21 cellular contexts compared by ENCODE assay signal in the genomic region with DNA sequence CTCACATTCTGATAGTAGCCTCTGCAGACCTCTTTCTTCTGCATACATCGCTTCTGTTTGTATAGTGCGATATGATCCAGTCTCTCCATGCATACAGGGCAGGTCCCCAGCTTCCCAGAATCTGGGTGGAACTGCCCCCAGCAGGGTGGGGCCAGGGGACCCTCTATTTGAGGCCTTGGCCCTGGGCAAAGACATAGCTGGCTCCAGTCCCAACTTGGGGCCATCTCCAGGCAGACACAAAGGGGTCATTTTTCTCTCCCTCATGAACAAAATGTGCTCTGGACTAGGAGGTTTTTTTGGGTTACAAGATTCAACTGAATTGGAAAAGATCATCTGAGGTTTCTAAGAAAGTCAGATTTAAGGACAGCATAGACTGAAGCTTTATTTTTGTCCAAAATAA. TPM values are rescaled to one million over a fixed set of nuclear protein-coding genes. Genes with fewer than 3 reads are reported as not detected.
DNase-seq lines count a peak whose midpoint lies in the region; ATAC-seq, FAIRE-seq and TF ChIP-seq lines count a peak whose summit lies in the region.
"Had no signal": no experiment of that assay in that cellular context is flagged by ENCODE, and none has a peak within 500 bp of the region (broad histone marks: within the 10 kb centered on the region; RNA-seq: fewer than 3 reads in every experiment).

No MANE protein-coding gene starts in this region.

- 0 out of 2 replicates have a peak overlapping the region, but pooled peaks have one; percentile 0 for H3K4me2 ChIP-seq in HepG2 (ENCODE audit: low read depth, low read length)
- H3K4me2 ChIP-seq: BLaER1 treated with 17β-estradiol and CSF1 and Interleukin-3, amounts not matched to agents 10 nM and 100 nM had no signal

- in situ Hi-C loops in HepG2 (cut with HindIII; ENCODE audit: extremely low pct_ligation_motif_present, low pct_unique_long_range_greater_than_20kb): no loop called here

- H3K36me3 ChIP-seq in HepG2 (replicated peaks in 1 of 2; ENCODE audit: control insufficient read depth in 1 of 2, insufficient read depth in 2 of 2, low read length in 2 of 2) (no peaks in the 10 kb centered on the region), right lobe of liver (no peaks in the 10 kb centered on the region), spleen (no peaks in the 10 kb centered on the region)
- no peaks in the 10 kb centered on the region for H3K36me3 ChIP-seq in effector memory CD4-positive, alpha-beta T cell (ENCODE audit: control insufficient read depth, insufficient read depth, low read length)
- H3K36me3 ChIP-seq: BLaER1 treated with 17β-estradiol and CSF1 and Interleukin-3, amounts not matched to agents 10 nM and 100 nM had no signal

- CTCF ChIA-PET in HepG2 (lab: Yijun Ruan, JAX; ENCODE audit: low intra/inter-chr PET ratio, low total read pairs): no interaction called here

- WGBS in HepG2 (ENCODE audit: low lambda C conversion rate): 0% methylated on average over 2 of the region's 2 CpGs
- WGBS in right lobe of liver (ENCODE audit: insufficient coverage, low coverage, low lambda C conversion rate, missing lambda C conversion rate): 95% methylated on average over 2 of the region's 2 CpGs
- WGBS in spleen, 5 donors: 94 to 98% (median 97%) methylated on average over 2 of the region's 2 CpGs

- H3K27me3 ChIP-seq in HepG2 (ENCODE audit: control insufficient read depth in 1 of 2, insufficient read depth in 2 of 2, low read length in 2 of 2): no peaks in the 10 kb centered on the region; a peak in 2 of 5 replicates
- no peaks in the 10 kb centered on the region for H3K27me3 ChIP-seq in right lobe of liver
- peaks cover 0 to 20% (median 0%) of the 10 kb centered on the region in 7 donors for H3K27me3 ChIP-seq in spleen (replicated peaks in 1 of 7)
- H3K27me3 ChIP-seq in effector memory CD4-positive, alpha-beta T cell (replicated peaks; ENCODE audit: control insufficient read depth, insufficient read depth, low read length, poor library complexity, severe bottlenecking): no peaks in the 10 kb centered on the region
- H3K27me3 ChIP-seq: BLaER1 treated with 17β-estradiol and CSF1 and Interleukin-3, amounts not matched to agents 10 nM and 100 nM had no signal

- TF ChIP-seq EP300 in HepG2 (IDR thresholded peaks at IDR 0.05; ENCODE audit: low read depth in 2 of 2, low read length in 2 of 2): no peak
- no peak for TF ChIP-seq EP300 in HepG2 (CRISPR knock-in tag; IDR thresholded peaks at IDR 0.05; ENCODE audit: borderline replicate concordance)

- peaks cover 4% of the 10 kb centered on the region for H3K9me3 ChIP-seq in HepG2 (ENCODE audit: low read length)
- no peaks in the 10 kb centered on the region for H3K9me3 ChIP-seq in right lobe of liver
- H3K9me3 ChIP-seq in spleen: peaks cover 0 to 12% (median 0%) of the 10 kb centered on the region in 8 donors
- H3K9me3 ChIP-seq in effector memory CD4-positive, alpha-beta T cell (ENCODE audit: control insufficient read depth, low read length): no peaks in the 10 kb centered on the region

- FAIRE-seq in HepG2 (lab: Jason Lieb, UNC): no peak
- FAIRE-seq: GM18507 had no signal

- no peaks in the 10 kb centered on the region for H4K20me1 ChIP-seq in HepG2 (ENCODE audit: insufficient read depth, low read length)
- H4K20me1 ChIP-seq: BLaER1 treated with 17β-estradiol and CSF1 and Interleukin-3, amounts not matched to agents 10 nM and 100 nM had no signal

- H3K4me3 ChIP-seq in HepG2 (replicated peaks in 1 of 3; ENCODE audit: insufficient read depth in 1 of 3, low read depth in 2 of 3, low read length in 3 of 3): no peak overlapping the region
- no peak overlapping the region for H3K4me3 ChIP-seq in right lobe of liver
- H3K4me3 ChIP-seq in spleen: no peak overlapping the region
- no peak overlapping the region for H3K4me3 ChIP-seq in effector memory CD4-positive, alpha-beta T cell (ENCODE audit: insufficient read depth, low read depth, low read length, poor library complexity, severe bottlenecking)
- H3K4me3 ChIP-seq: BLaER1 treated with 17β-estradiol and CSF1 and Interleukin-3, amounts not matched to agents 10 nM and 100 nM had no signal

- no TSS peak for BruUV-seq in HepG2 (replicated peaks; lab: Mats Ljungman, UMichigan)

- ATAC-seq in HepG2 (no peak), right lobe of liver (no peak)

- TF ChIP-seq CTCF in HepG2 (CRISPR knock-in tag; IDR thresholded peaks at IDR 0.05) (no peak), right lobe of liver (IDR thresholded peaks at IDR 0.05) (no peak), spleen (IDR thresholded peaks at IDR 0.05 in 8 of 11, conservative IDR thresholded peaks at IDR 0.05 in 3 of 11) (no peak)

- H2AFZ ChIP-seq in HepG2 (ENCODE audit: low read length): no peak overlapping the region

- intact Hi-C loops in HepG2 (cut with micrococcal nuclease; ENCODE audit: unreplicated experiment) (no loop called here), right lobe of liver (cut with DNase I) (no loop called here), spleen (cut with DNase I; ENCODE audit: low total_unique reads) (no loop called here)

- H3K79me2 ChIP-seq in HepG2 (ENCODE audit: insufficient read depth, low read length): no peaks in the 10 kb centered on the region

- H3K9ac ChIP-seq in HepG2 (ENCODE audit: insufficient read depth, low read depth, low read length): no peak overlapping the region
- H3K9ac ChIP-seq: BLaER1 treated with 17β-estradiol and CSF1 and Interleukin-3, amounts not matched to agents 10 nM and 100 nM had no signal

- TF ChIP-seq POLR2A in HepG2 (IDR thresholded peaks at IDR 0.05; ENCODE audit: insufficient read depth in 1 of 2, low read depth in 2 of 2, low read length in 2 of 2) (no peak), right lobe of liver (IDR thresholded peaks at IDR 0.05) (no peak), spleen (IDR thresholded peaks at IDR 0.05) (no peak)

- POLR2A ChIA-PET in HepG2 (lab: Yijun Ruan, JAX): no interaction called here

- DNase-seq in HepG2 (ENCODE audit: low spot score) (peak; percentile 38), right lobe of liver (no peak), hippocampal formation (lab: John Stamatoyannopoulos, UW) (peak; percentile 9 to 66), spleen (peak; percentile 28), NCI-H1092 treated with DMSO at 0.1 percent for 48 hours (lab: John Stamatoyannopoulos, UW) (no peak)
- DNase-seq in activated CD4-positive, CD25-positive, alpha-beta regulatory T cell treated with anti-CD3 and anti-CD28 coated beads, Interleukin-2, amount 50 U/mL, for 72 hours: no peak
- no peak for DNase-seq in effector memory CD4-positive, alpha-beta T cell
- DNase-seq in stimulated activated CD4-positive, alpha-beta T cell treated with anti-CD3 and anti-CD28 coated beads, Interleukin-4, amount 100 ng/mL, for 1 hour: no peak
- DNase-seq: ACHN; CD4-positive, alpha-beta memory T cell; GDM1; Karpas-422; MV-4-11; NCI-H187; NCI-H446; NCI-H526 treated with DMSO at 0.1 percent for 48 hours; OCI-M1; Right ventricle myocardium superior had no signal

- no peak for TF ChIP-seq RAD21 in HepG2 (CRISPR knock-in tag; IDR thresholded peaks at IDR 0.05)

- H3K4me1 ChIP-seq in HepG2 (ENCODE audit: insufficient read depth, low read length): peaks cover 46% of the 10 kb centered on the region
- peaks cover 0 to 9% (median 0%) of the 10 kb centered on the region in 4 donors for H3K4me1 ChIP-seq in right lobe of liver
- peaks cover 0 to 12% (median 0%) of the 10 kb centered on the region in 6 donors for H3K4me1 ChIP-seq in spleen
- no peaks in the 10 kb centered on the region for H3K4me1 ChIP-seq in effector memory CD4-positive, alpha-beta T cell (ENCODE audit: control insufficient read depth, insufficient read depth, low read length, poor library complexity, severe bottlenecking)

- H3K27ac ChIP-seq in HepG2 (ENCODE audit: extremely low read length, insufficient read depth, low read length) (no peak overlapping the region), right lobe of liver (no peak overlapping the region), spleen (no peak overlapping the region)
- H3K27ac ChIP-seq in effector memory CD4-positive, alpha-beta T cell (ENCODE audit: insufficient read depth, low read length, poor library complexity, severe bottlenecking): no peak overlapping the region
- H3K27ac ChIP-seq: 22Rv1; BLaER1 treated with 17β-estradiol and CSF1 and Interleukin-3, amounts not matched to agents 10 nM and 100 nM had no signal

RNA-seq across cellular contexts. Expression of a gene that starts 21.1 kb away (rescaled TPM):
- total RNA-seq in HepG2 (2016; rRNA removed; fragmentation: Illumina TruSeq; extraction: Trizol): 12.9 and 13.6 TPM in 2 replicates
- 1.2 and 1.6 TPM in 2 replicates for total RNA-seq in HepG2 (2016; cell fraction: cytosol; rRNA removed; fragmentation: Illumina TruSeq; extraction: Trizol; ENCODE audit: low read depth)
- total RNA-seq in HepG2 (2016; cell fraction: insoluble cytoplasmic fraction; rRNA removed; fragmentation: Illumina TruSeq; extraction: Trizol): 11.4 and 13.0 TPM in 2 replicates
- 6.0 and 6.8 TPM in 2 replicates for total RNA-seq in HepG2 (2016; cell fraction: membrane; rRNA removed; fragmentation: Illumina TruSeq; extraction: Trizol)
- 20.1 and 20.8 TPM in 2 replicates for total RNA-seq in HepG2 (2016; cell fraction: nucleus; rRNA removed; fragmentation: Illumina TruSeq; extraction: Trizol)
- polyA plus RNA-seq in HepG2 (2011; rRNA removed): 6.2 and 6.4 TPM in 2 replicates
- polyA plus RNA-seq in HepG2 (2011; cell fraction: cytosol; rRNA removed): 3.1 and 3.5 TPM in 2 replicates
- 17.5 and 19.4 TPM in 2 replicates for polyA plus RNA-seq in HepG2 (2011; cell fraction: nucleus; rRNA removed)
- polyA plus RNA-seq in HepG2 (2012): 4.4 and 5.0 TPM in 2 replicates
- 0.99 and 1.1 TPM in 2 replicates for polyA plus RNA-seq in HepG2 (2016; cell fraction: cytosol; fragmentation: Illumina TruSeq; extraction: Trizol; ENCODE audit: low read depth)
- 9.9 and 11.3 TPM in 2 replicates for polyA plus RNA-seq in HepG2 (2016; cell fraction: insoluble cytoplasmic fraction; fragmentation: Illumina TruSeq; extraction: Trizol; ENCODE audit: low read depth)
- 2.7 and 2.9 TPM in 2 replicates for polyA plus RNA-seq in HepG2 (2016; cell fraction: membrane; fragmentation: Illumina TruSeq; extraction: Trizol; ENCODE audit: low read depth)
- polyA plus RNA-seq in HepG2 (2016; cell fraction: nucleus; fragmentation: Illumina TruSeq; extraction: Trizol; ENCODE audit: insufficient read depth, low read depth): 37.7 and 40.5 TPM in 2 replicates
- polyA minus RNA-seq in HepG2 (2011; rRNA and poly(A)+ RNA removed; ENCODE audit: low replicate concordance): 0.91 and 21.7 TPM in 2 replicates
- polyA minus RNA-seq in HepG2 (2011; cell fraction: cytosol; rRNA and poly(A)+ RNA removed): 4.5 and 5.4 TPM in 2 replicates
- polyA minus RNA-seq in HepG2 (2011; cell fraction: nucleus; rRNA and poly(A)+ RNA removed): 15.3 and 19.7 TPM in 2 replicates
- total RNA-seq in right lobe of liver: 1 to 10 TPM; 2.3 to 4.2 (median 2.9) TPM
- 10 to 100 TPM in 4 of 7 donors, 1 to 10 TPM in 3; 5.6 to 16.5 (median 11.0) TPM for total RNA-seq in spleen
- polyA plus RNA-seq in spleen: 1 to 10 TPM; 1.5 to 3.6 (median 1.8) TPM

Comparison
In these comparisons a context has a peak if more than half of its experiments do, and no peak if none do; other contexts are left out.
1. DNase-seq: peak in HepG2 (single experiment), hippocampal formation (2 of 2) and spleen (single experiment); none in right lobe of liver (0 of 3), activated CD4-positive, CD25-positive, alpha-beta regulatory T cell treated with anti-CD3 and anti-CD28 coated beads, Interleukin-2, amount 50 U/mL, for 72 hours (single experiment), effector memory CD4-positive, alpha-beta T cell (0 of 3), NCI-H1092 treated with DMSO at 0.1 percent for 48 hours (single experiment) and stimulated activated CD4-positive, alpha-beta T cell treated with anti-CD3 and anti-CD28 coated beads, Interleukin-4, amount 100 ng/mL, for 1 hour (single experiment).